Comparison of ENCODE assay signal across 31 cellular contexts in genomic region chr11:109806205-109806604, GRCh38.
"Had no signal": no experiment of that assay in that cellular context is flagged by ENCODE, and none has a peak within 500 bp of the region (broad histone marks: within the 10 kb centered on the region; RNA-seq: fewer than 3 reads in every experiment).

No MANE protein-coding gene starts in this region.

- H3K9me3 ChIP-seq: adrenal gland, ascending aorta, body of pancreas had no signal

- H3K4me1 ChIP-seq: adrenal gland, ascending aorta, body of pancreas, breast epithelium had no signal

- H3K27ac ChIP-seq: adrenal gland, ascending aorta, body of pancreas, brain microvascular endothelial cell, breast epithelium, cardiac muscle cell had no signal

- H3K27me3 ChIP-seq: adrenal gland, ascending aorta, body of pancreas, brain microvascular endothelial cell, breast epithelium, cardiac muscle cell had no signal

- DNase-seq: activated effector memory CD4-positive, alpha-beta T cell treated with anti-CD3 and anti-CD28 coated beads, Interleukin-2, amount 50 U/mL, for 16 hours; activated effector memory CD4-positive, alpha-beta T cell treated with Interleukin-2 at 50 U/mL for 16 hours; activated gamma-delta T cell; activated gamma-delta T cell treated with Interleukin-2 at 50 U/mL for 16 hours; activated naive CD4-positive, alpha-beta T cell; activated naive CD4-positive, alpha-beta T cell treated with anti-CD3 and anti-CD28 coated beads for 36 hours; activated naive CD4-positive, alpha-beta T cell treated with anti-CD3 and anti-CD28 coated beads, Interleukin-2, amount 10 ng/mL, durations not matched to agents 7 days and 5 days; activated naive CD4-positive, alpha-beta T cell treated with anti-CD3 and anti-CD28 coated beads, Interleukin-2, amount 50 U/mL, for 16 hours; activated naive CD4-positive, alpha-beta T cell treated with Interleukin-2 at 50 U/mL for 16 hours; activated naive CD8-positive, alpha-beta T cell treated with anti-CD3 and anti-CD28 coated beads for 36 hours; activated naive CD8-positive, alpha-beta T cell treated with anti-CD3 and anti-CD28 coated beads, Interleukin-2, amount 10 ng/mL, durations not matched to agents 7 days and 5 days; activated naive CD8-positive, alpha-beta T cell treated with anti-CD3 and anti-CD28 coated beads, Interleukin-2, amount 50 U/mL, for 24 hours; activated T-cell treated with anti-CD3 and anti-CD28 coated beads, Interleukin-2, amount 50 U/mL, for 24 hours; activated T-cell treated with anti-CD3 and anti-CD28 coated beads, Interleukin-2, amount 50 U/mL, for 4 hours; activated T-cell treated with anti-CD3 and anti-CD28 coated beads, Interleukin-2, amount 50 U/mL, for 48 hours; activated T-cell treated with anti-CD3 and anti-CD28 coated beads, Interleukin-2, amount 50 U/mL, for 72 hours; adrenal gland; amniotic stem cell; amygdala; anterior cingulate cortex; aorta; body of pancreas; brain microvascular endothelial cell; caudate nucleus; central memory CD4-positive, alpha-beta T cell; cerebellar nuclear complex had no signal

- H3K36me3 ChIP-seq: adrenal gland, ascending aorta, brain microvascular endothelial cell, breast epithelium, cardiac muscle cell had no signal

- ATAC-seq: activated naive CD4-positive, alpha-beta T cell treated with anti-CD3 and anti-CD28 coated beads, Interleukin-2, amount 50 U/mL, for 72 hours; activated naive CD8-positive, alpha-beta T cell treated with anti-CD3 and anti-CD28 coated beads, Interleukin-2, amount 50 U/mL, for 24 hours; activated T-cell treated with anti-CD3 and anti-CD28 coated beads, Interleukin-2, amount 50 U/mL, for 4 hours; activated T-cell treated with anti-CD3 and anti-CD28 coated beads, Interleukin-2, amount 50 U/mL, for 72 hours; activated T-helper 17 cell treated with anti-CD3 and anti-CD28 coated beads, Interleukin-2, amount 50 U/mL, for 72 hours; body of pancreas had no signal

- H3K4me3 ChIP-seq: adrenal gland, ascending aorta, body of pancreas, breast epithelium, cardiac muscle cell had no signal
